Comparison of ENCODE assay signal across 1 cellular context in genomic region chr1:180959620-180960019, GRCh38. TPM values are rescaled to one million over a fixed set of nuclear protein-coding genes. Genes with fewer than 3 reads are reported as not detected.
"Had no signal": no experiment of that assay in that cellular context is flagged by ENCODE, and none has a peak within 500 bp of the region (broad histone marks: within the 10 kb centered on the region; RNA-seq: fewer than 3 reads in every experiment).

No MANE protein-coding gene starts in this region.

RNA-seq across cellular contexts. Expression of gene KIAA1614, which starts 46.9 kb away (rescaled TPM):
- total RNA-seq: HT-29 had no signal
